8 cellular contexts compared by ENCODE assay signal in genomic region chr5:55711531-55712022, GRCh38. TPM values are rescaled to one million over a fixed set of nuclear protein-coding genes. Genes with fewer than 3 reads are reported as not detected.
DNase-seq lines count a peak whose midpoint lies in the region; ATAC-seq and TF ChIP-seq lines count a peak whose summit lies in the region.

No MANE protein-coding gene starts in this region.

- no peak for TF ChIP-seq CTCF in fibroblast of mammary gland (conservative IDR thresholded peaks at IDR 0.05; ENCODE audit: control insufficient read depth, insufficient read depth, low read depth, low read length)
- TF ChIP-seq CTCF in sigmoid colon (IDR thresholded peaks at IDR 0.05), result no peak

- TF ChIP-seq EP300 in sigmoid colon (IDR thresholded peaks at IDR 0.05), result no peak

- ATAC-seq in GM21737 (IDR thresholded peaks at IDR 0.05; ENCODE audit: unreplicated experiment), result peak; percentile 4
- no peak for ATAC-seq in HG03196 (IDR thresholded peaks at IDR 0.05; ENCODE audit: unreplicated experiment)

- H3K4me1 ChIP-seq in sigmoid colon, result peaks cover 0 to 17% (median 15%) of the 10 kb centered on the region in 4 donors

- H3K36me3 ChIP-seq in sigmoid colon, result peaks cover 0 to 9% (median 0%) of the 10 kb centered on the region in 4 donors

- DNase-seq in UCSD-AML1 (lab: John Stamatoyannopoulos, UW; ENCODE audit: unreplicated experiment) (peak; percentile 29), fibroblast of mammary gland (ENCODE audit: low read depth) (no peak), sigmoid colon (no peak), AML-193 (lab: John Stamatoyannopoulos, UW) (no peak), AG20443 (ENCODE audit: low spot score) (no peak), NCI-H2081 (lab: John Stamatoyannopoulos, UW) (no peak)

- no peak for TF ChIP-seq POLR2A in sigmoid colon (IDR thresholded peaks at IDR 0.05)

- H3K27me3 ChIP-seq in sigmoid colon, result no peaks in the 10 kb centered on the region

- H3K4me3 ChIP-seq in fibroblast of mammary gland (ENCODE audit: control insufficient read depth, low read depth, low read length) (peak overlapping the region; percentile 99), sigmoid colon (peak overlapping the region; percentile 78 to 92 (median 82))

- WGBS in sigmoid colon, 2 donors, result 5 to 8% methylated on average over 17 of the region's 17 CpGs

- peak overlapping the region; percentile 73 to 79 (median 78) for H3K27ac ChIP-seq in sigmoid colon

- intact Hi-C loops in sigmoid colon (cut with DNase I), result loop anchor here (5.0 kb wide), 1 partner anchor 539 kb away; the partner anchor contains the start of gene CDC20B

- H3K9me3 ChIP-seq in sigmoid colon, result no peaks in the 10 kb centered on the region

RNA-seq across cellular contexts. Expression of gene SLC38A9, which starts 0.5 kb away (rescaled TPM):
- 10 to 100 TPM; 12.5 to 56.5 (median 21.9) TPM for total RNA-seq in sigmoid colon
- polyA plus RNA-seq in sigmoid colon, result 10 to 100 TPM in 1 of 3 donors, 1 to 10 TPM in 2; 2.4 to 10.2 (median 3.0) TPM

RNA-seq across cellular contexts. Expression of gene DDX4, which starts 26.3 kb away (rescaled TPM):
- under 1 TPM in 1 of 4 donors, not detected in 3; 0.33 TPM for total RNA-seq in sigmoid colon
- polyA plus RNA-seq in sigmoid colon, result not detected
